ENCODE assay signal across 1 cellular context in the genomic region with DNA sequence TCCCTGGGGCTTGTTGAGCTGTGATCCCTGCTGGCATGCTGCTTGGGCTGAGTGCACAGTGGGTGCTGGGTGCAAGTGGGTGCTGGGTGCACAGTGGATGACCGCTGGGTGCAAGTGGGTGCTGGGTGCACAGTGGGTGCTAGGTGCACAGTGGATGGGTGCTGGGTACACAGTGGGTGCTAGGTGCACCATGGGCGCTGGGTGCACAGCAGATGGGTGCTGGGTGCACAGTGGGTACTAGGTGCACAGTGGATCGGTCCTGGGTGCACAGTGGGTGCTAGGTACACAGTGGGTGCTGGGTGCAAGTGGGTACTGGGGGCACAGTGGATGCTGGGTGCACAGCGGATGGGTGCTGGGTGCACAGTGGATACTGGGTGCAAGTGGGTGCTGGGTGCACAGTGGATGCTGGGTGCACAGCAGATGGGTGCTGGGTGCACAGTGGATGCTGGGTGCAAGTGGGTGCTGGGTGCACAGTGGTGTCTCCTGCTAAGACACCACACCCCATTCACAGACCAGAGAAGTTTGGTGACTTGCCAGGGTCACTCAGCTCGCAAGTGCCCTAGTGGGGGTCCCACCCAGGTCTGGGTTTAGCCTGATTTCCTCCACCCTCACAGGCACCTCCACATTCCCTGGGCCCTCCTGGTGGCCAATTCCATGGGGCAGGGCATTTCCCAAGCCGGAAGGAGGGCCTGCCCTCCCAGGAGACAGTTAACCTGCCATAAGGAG.
TF ChIP-seq lines count a peak whose summit lies in the region.

No MANE protein-coding gene starts in this region.

TF ChIP-seq in HEK293, 187 proteins besides CTCF, POLR2A, EP300 and RAD21 (continued from another document):
- TF ChIP-seq ZNF768 (tag by site-specific recombination; IDR thresholded peaks at IDR 0.05) (peak; percentile 22; the same call in 1 of the 2 replicates), ZFP41 (tag by site-specific recombination; IDR thresholded peaks at IDR 0.05; ENCODE audit: borderline replicate concordance) (no peak), ZSCAN16 (tag by site-specific recombination; IDR thresholded peaks at IDR 0.05) (peak; percentile 59; the same call in 1 of the 2 replicates), WT1 (tag by site-specific recombination; IDR thresholded peaks at IDR 0.05) (no peak)
